Comparison of ENCODE assay signal across 34 cellular contexts in genomic region chr10:53580465-53580864, GRCh38.
"Had no signal": no experiment of that assay in that cellular context is flagged by ENCODE, and none has a peak within 500 bp of the region (broad histone marks: within the 10 kb centered on the region; RNA-seq: fewer than 3 reads in every experiment).

No MANE protein-coding gene starts in this region.

- ATAC-seq: left lung; lower lobe of right lung; mucosa of descending colon; natural killer cell treated with Interleukin-12 subunit alpha and Interleukin-12 subunit beta and Interleukin-15 and Interleukin-18, amount 100 ng/mL, for 72 hours; psoas muscle; stimulated activated memory B cell treated with anti-CD40 and anti-IgM and Interleukin-4, amounts not matched to agents 10 μg/mL and 1 μg/mL and 100 μg/mL, for 72 hours; stimulated activated naive CD8-positive, alpha-beta T cell treated with anti-CD3 and anti-CD28 coated beads, Interleukin-15, amount 100 ng/mL, for 72 hours; T-helper 17 cell; upper lobe of right lung; WTC11 had no signal

- H3K4me1 ChIP-seq: ascending aorta, colonic mucosa, esophagus muscularis mucosa, left lung, lower lobe of right lung, psoas muscle, sigmoid colon, thyroid gland, upper lobe of right lung had no signal

- H3K27ac ChIP-seq: ascending aorta, cardiac muscle cell, colonic mucosa, dorsolateral prefrontal cortex, esophagus muscularis mucosa, left lung, lower lobe of right lung, ovary, psoas muscle, sigmoid colon, thyroid gland, upper lobe of right lung had no signal

- H3K27me3 ChIP-seq: ascending aorta, cardiac muscle cell, colonic mucosa, esophagus muscularis mucosa, left lung, ovary, sigmoid colon, thyroid gland, upper lobe of right lung had no signal

- H3K36me3 ChIP-seq: ascending aorta, cardiac muscle cell, colonic mucosa, esophagus muscularis mucosa, left lung, lower lobe of right lung, ovary, sigmoid colon, thyroid gland, upper lobe of right lung had no signal

- H3K4me3 ChIP-seq: ascending aorta, cardiac muscle cell, colonic mucosa, dorsolateral prefrontal cortex, esophagus muscularis mucosa, left lung, lower lobe of right lung, mucosa of descending colon, ovary, psoas muscle, sigmoid colon, thyroid gland, upper lobe of right lung had no signal

- DNase-seq: activated CD4-positive, alpha-beta memory T cell treated with anti-CD3 and anti-CD28 coated beads, Interleukin-2, amount 10 ng/mL, durations not matched to agents 7 days and 5 days; activated CD4-positive, alpha-beta T cell treated with anti-CD3 and anti-CD28 coated beads for 1 hour; activated CD4-positive, alpha-beta T cell treated with anti-CD3 and anti-CD28 coated beads, Interleukin-2, amount 10 ng/mL, durations not matched to agents 7 days and 5 days; activated CD8-positive, alpha-beta memory T cell treated with anti-CD3 and anti-CD28 coated beads, Interleukin-2, amount 50 U/mL, for 48 hours; activated gamma-delta T cell; activated naive CD4-positive, alpha-beta T cell treated with anti-CD3 and anti-CD28 coated beads, Interleukin-2, amount 10 ng/mL, durations not matched to agents 7 days and 5 days; activated naive CD8-positive, alpha-beta T cell treated with anti-CD3 and anti-CD28 coated beads, Interleukin-2, amount 10 ng/mL, durations not matched to agents 7 days and 5 days; activated T-cell treated with anti-CD3 and anti-CD28 coated beads, Interleukin-2, amount 50 U/mL, for 24 hours; cerebellar nuclear complex; colonic mucosa; dorsolateral prefrontal cortex; effector memory CD4-positive, alpha-beta T cell; left lung; lower lobe of right lung; mucosa of descending colon; ovary; psoas muscle; sigmoid colon; small intestine; stimulated activated CD4-positive, alpha-beta T cell treated with anti-CD3 and anti-CD28 coated beads, Interleukin-1b, Interleukin-23, amount 100 ng/mL, for 48 hours; stimulated activated CD4-positive, alpha-beta T cell treated with anti-CD3 and anti-CD28 coated beads, Interleukin-4, amount 100 ng/mL, for 4 hours; stimulated activated CD8-positive, alpha-beta memory T cell treated with anti-CD3 and anti-CD28 coated beads, Interleukin-4, amount 100 ng/mL, for 48 hours; stimulated activated naive CD8-positive, alpha-beta T cell treated with anti-CD3 and anti-CD28 coated beads, Interleukin-15, amount 100 ng/mL, for 72 hours; T-helper 17 cell; thyroid gland; upper lobe of right lung had no signal

- FAIRE-seq: frontal cortex, islet of Langerhans, small intestine had no signal

- H3K9me3 ChIP-seq: ascending aorta, colonic mucosa, esophagus muscularis mucosa, lower lobe of right lung, mucosa of descending colon, ovary, psoas muscle, sigmoid colon, thyroid gland, upper lobe of right lung had no signal
